2 cellular contexts compared by ENCODE assay signal in the genomic region with DNA sequence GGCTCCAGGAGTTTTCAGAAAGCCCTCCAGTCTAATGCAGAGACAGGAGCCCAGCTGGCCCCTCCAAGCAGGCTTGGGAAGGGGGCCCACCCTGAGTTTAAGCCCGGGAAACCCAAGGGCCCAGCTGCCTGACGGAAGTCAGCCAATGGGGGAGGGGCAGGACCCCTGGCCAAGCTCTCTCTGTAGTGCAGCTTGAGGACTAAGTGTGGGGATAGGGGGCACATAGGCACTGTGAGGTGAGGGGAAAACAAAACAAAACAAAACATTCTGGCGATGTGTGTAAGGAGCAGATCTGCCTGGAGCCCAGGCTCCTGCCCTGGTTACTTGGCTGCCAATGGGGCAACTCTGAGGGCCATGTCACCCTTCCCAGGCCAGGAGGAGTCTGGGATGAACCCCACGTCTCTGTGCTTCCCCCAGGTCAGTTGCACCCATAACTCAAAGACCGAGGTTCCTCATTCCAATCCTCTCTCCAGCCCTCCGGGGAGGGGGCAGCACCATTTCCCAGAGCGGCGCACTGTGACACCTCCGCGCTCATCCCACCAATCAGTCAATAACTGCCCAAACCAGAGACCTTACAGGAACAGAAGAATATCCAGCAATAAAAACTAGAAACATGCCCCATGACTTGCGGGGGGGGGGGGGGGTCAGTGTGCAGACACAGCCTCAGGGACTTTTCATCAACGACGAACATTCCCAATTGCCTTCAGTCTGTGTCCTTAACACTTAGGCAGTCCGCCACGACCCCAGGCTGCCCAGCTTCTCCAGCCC.
TF ChIP-seq lines count a peak whose summit lies in the region.

No MANE protein-coding gene starts in this region.

TF ChIP-seq in SK-N-SH, 30 proteins besides CTCF, POLR2A, EP300 and RAD21 (continued from another document):
- TF ChIP-seq, protein P1, sequence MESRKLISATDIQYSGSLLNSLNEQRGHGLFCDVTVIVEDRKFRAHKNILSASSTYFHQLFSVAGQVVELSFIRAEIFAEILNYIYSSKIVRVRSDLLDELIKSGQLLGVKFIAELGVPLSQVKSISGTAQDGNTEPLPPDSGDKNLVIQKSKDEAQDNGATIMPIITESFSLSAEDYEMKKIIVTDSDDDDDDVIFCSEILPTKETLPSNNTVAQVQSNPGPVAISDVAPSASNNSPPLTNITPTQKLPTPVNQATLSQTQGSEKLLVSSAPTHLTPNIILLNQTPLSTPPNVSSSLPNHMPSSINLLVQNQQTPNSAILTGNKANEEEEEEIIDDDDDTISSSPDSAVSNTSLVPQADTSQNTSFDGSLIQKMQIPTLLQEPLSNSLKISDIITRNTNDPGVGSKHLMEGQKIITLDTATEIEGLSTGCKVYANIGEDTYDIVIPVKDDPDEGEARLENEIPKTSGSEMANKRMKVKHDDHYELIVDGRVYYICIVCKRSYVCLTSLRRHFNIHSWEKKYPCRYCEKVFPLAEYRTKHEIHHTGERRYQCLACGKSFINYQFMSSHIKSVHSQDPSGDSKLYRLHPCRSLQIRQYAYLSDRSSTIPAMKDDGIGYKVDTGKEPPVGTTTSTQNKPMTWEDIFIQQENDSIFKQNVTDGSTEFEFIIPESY (IDR thresholded peaks at IDR 0.05; ENCODE audit: borderline replicate concordance, low read depth), result no peak
- TF ChIP-seq MEF2A (IDR thresholded peaks at IDR 0.05; ENCODE audit: borderline replicate concordance, low read depth) (no peak), POLR2AphosphoS5 (IDR thresholded peaks at IDR 0.05; ENCODE audit: low read depth, low read length) (no peak), YY1 (IDR thresholded peaks at IDR 0.05; ENCODE audit: low read depth) (no peak), TAF1 (IDR thresholded peaks at IDR 0.05; ENCODE audit: borderline replicate concordance, low read depth, low read length) (no peak), SMC3 (IDR thresholded peaks at IDR 0.05; ENCODE audit: low read depth, low read length) (no peak), GABPA (IDR thresholded peaks at IDR 0.05; ENCODE audit: low read depth) (no peak), TCF12 (IDR thresholded peaks at IDR 0.05) (no peak), RXRA (IDR thresholded peaks at IDR 0.05; ENCODE audit: borderline replicate concordance, low read depth) (no peak), TEAD4 (IDR thresholded peaks at IDR 0.05; ENCODE audit: borderline replicate concordance, insufficient read depth) (no peak), NRF1 (IDR thresholded peaks at IDR 0.05; ENCODE audit: low read depth, low read length) (no peak), SIN3A (IDR thresholded peaks at IDR 0.05; ENCODE audit: borderline replicate concordance, low read depth, low read length) (no peak)
- TF ChIP-seq, protein P2, sequence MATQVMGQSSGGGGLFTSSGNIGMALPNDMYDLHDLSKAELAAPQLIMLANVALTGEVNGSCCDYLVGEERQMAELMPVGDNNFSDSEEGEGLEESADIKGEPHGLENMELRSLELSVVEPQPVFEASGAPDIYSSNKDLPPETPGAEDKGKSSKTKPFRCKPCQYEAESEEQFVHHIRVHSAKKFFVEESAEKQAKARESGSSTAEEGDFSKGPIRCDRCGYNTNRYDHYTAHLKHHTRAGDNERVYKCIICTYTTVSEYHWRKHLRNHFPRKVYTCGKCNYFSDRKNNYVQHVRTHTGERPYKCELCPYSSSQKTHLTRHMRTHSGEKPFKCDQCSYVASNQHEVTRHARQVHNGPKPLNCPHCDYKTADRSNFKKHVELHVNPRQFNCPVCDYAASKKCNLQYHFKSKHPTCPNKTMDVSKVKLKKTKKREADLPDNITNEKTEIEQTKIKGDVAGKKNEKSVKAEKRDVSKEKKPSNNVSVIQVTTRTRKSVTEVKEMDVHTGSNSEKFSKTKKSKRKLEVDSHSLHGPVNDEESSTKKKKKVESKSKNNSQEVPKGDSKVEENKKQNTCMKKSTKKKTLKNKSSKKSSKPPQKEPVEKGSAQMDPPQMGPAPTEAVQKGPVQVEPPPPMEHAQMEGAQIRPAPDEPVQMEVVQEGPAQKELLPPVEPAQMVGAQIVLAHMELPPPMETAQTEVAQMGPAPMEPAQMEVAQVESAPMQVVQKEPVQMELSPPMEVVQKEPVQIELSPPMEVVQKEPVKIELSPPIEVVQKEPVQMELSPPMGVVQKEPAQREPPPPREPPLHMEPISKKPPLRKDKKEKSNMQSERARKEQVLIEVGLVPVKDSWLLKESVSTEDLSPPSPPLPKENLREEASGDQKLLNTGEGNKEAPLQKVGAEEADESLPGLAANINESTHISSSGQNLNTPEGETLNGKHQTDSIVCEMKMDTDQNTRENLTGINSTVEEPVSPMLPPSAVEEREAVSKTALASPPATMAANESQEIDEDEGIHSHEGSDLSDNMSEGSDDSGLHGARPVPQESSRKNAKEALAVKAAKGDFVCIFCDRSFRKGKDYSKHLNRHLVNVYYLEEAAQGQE (IDR thresholded peaks at IDR 0.05; ENCODE audit: low read depth, low read length), result no peak
- TF ChIP-seq, protein P3, sequence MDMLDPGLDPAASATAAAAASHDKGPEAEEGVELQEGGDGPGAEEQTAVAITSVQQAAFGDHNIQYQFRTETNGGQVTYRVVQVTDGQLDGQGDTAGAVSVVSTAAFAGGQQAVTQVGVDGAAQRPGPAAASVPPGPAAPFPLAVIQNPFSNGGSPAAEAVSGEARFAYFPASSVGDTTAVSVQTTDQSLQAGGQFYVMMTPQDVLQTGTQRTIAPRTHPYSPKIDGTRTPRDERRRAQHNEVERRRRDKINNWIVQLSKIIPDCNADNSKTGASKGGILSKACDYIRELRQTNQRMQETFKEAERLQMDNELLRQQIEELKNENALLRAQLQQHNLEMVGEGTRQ (IDR thresholded peaks at IDR 0.05; ENCODE audit: borderline replicate concordance, low read depth, low read length), result no peak
- TF ChIP-seq, protein P4, sequence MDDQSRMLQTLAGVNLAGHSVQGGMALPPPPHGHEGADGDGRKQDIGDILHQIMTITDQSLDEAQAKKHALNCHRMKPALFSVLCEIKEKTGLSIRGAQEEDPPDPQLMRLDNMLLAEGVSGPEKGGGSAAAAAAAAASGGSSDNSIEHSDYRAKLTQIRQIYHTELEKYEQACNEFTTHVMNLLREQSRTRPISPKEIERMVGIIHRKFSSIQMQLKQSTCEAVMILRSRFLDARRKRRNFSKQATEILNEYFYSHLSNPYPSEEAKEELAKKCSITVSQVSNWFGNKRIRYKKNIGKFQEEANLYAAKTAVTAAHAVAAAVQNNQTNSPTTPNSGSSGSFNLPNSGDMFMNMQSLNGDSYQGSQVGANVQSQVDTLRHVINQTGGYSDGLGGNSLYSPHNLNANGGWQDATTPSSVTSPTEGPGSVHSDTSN (IDR thresholded peaks at IDR 0.05), result no peak
- TF ChIP-seq, protein P5, sequence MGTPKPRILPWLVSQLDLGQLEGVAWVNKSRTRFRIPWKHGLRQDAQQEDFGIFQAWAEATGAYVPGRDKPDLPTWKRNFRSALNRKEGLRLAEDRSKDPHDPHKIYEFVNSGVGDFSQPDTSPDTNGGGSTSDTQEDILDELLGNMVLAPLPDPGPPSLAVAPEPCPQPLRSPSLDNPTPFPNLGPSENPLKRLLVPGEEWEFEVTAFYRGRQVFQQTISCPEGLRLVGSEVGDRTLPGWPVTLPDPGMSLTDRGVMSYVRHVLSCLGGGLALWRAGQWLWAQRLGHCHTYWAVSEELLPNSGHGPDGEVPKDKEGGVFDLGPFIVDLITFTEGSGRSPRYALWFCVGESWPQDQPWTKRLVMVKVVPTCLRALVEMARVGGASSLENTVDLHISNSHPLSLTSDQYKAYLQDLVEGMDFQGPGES (IDR thresholded peaks at IDR 0.05; ENCODE audit: low read depth, low read length), result no peak
TF ChIP-seq in SK-N-SH: peak in this region for 0.

TF ChIP-seq in SK-N-SH treated with all-trans-retinoic acid at 6 μM for 48 hours, 23 proteins besides CTCF, POLR2A, EP300 and RAD21 (continued from another document):
- TF ChIP-seq, protein P6, sequence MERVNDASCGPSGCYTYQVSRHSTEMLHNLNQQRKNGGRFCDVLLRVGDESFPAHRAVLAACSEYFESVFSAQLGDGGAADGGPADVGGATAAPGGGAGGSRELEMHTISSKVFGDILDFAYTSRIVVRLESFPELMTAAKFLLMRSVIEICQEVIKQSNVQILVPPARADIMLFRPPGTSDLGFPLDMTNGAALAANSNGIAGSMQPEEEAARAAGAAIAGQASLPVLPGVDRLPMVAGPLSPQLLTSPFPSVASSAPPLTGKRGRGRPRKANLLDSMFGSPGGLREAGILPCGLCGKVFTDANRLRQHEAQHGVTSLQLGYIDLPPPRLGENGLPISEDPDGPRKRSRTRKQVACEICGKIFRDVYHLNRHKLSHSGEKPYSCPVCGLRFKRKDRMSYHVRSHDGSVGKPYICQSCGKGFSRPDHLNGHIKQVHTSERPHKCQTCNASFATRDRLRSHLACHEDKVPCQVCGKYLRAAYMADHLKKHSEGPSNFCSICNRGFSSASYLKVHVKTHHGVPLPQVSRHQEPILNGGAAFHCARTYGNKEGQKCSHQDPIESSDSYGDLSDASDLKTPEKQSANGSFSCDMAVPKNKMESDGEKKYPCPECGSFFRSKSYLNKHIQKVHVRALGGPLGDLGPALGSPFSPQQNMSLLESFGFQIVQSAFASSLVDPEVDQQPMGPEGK (CRISPR knock-in tag; IDR thresholded peaks at IDR 0.05; ENCODE audit: borderline replicate concordance), result no peak
- no peak for TF ChIP-seq OSR1 (CRISPR knock-in tag; IDR thresholded peaks at IDR 0.05)
- no peak for TF ChIP-seq GLIS3 (CRISPR knock-in tag; IDR thresholded peaks at IDR 0.05)
- TF ChIP-seq, protein P7, sequence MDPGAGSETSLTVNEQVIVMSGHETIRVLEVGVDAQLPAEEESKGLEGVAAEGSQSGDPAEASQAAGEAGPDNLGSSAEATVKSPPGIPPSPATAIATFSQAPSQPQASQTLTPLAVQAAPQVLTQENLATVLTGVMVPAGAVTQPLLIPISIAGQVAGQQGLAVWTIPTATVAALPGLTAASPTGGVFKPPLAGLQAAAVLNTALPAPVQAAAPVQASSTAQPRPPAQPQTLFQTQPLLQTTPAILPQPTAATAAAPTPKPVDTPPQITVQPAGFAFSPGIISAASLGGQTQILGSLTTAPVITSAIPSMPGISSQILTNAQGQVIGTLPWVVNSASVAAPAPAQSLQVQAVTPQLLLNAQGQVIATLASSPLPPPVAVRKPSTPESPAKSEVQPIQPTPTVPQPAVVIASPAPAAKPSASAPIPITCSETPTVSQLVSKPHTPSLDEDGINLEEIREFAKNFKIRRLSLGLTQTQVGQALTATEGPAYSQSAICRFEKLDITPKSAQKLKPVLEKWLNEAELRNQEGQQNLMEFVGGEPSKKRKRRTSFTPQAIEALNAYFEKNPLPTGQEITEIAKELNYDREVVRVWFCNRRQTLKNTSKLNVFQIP (CRISPR knock-in tag; IDR thresholded peaks at IDR 0.05; ENCODE audit: borderline replicate concordance, low read depth), result no peak
- no peak for TF ChIP-seq ZFP30 (CRISPR knock-in tag; IDR thresholded peaks at IDR 0.05)
- TF ChIP-seq TCF4 (CRISPR knock-in tag; IDR thresholded peaks at IDR 0.05; ENCODE audit: borderline replicate concordance), result no peak
- no peak for TF ChIP-seq TOX (CRISPR knock-in tag; IDR thresholded peaks at IDR 0.05; ENCODE audit: borderline replicate concordance)
- no peak for TF ChIP-seq ZNF8 (CRISPR knock-in tag; IDR thresholded peaks at IDR 0.05)
- TF ChIP-seq, protein P8, sequence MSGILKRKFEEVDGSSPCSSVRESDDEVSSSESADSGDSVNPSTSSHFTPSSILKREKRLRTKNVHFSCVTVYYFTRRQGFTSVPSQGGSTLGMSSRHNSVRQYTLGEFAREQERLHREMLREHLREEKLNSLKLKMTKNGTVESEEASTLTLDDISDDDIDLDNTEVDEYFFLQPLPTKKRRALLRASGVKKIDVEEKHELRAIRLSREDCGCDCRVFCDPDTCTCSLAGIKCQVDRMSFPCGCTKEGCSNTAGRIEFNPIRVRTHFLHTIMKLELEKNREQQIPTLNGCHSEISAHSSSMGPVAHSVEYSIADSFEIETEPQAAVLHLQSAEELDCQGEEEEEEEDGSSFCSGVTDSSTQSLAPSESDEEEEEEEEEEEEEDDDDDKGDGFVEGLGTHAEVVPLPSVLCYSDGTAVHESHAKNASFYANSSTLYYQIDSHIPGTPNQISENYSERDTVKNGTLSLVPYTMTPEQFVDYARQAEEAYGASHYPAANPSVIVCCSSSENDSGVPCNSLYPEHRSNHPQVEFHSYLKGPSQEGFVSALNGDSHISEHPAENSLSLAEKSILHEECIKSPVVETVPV (CRISPR knock-in tag; IDR thresholded peaks at IDR 0.05), result no peak
